ENCODE assay signal across 8 cellular contexts in genomic region chr15:40323239-40323952, GRCh38. TPM values are rescaled to one million over a fixed set of nuclear protein-coding genes. Genes with fewer than 3 reads are reported as not detected.
A peak's percentile ranks its signal among the peaks of the same experiment; 100 is the strongest.
DNase-seq lines count a peak whose midpoint lies in the region; ATAC-seq and TF ChIP-seq lines count a peak whose summit lies in the region.

INAFM2 (plus strand) TSS chr15:40323692; CDS start chr15:40324056, 364 bp downstream.

- no peaks in the 10 kb centered on the region for H3K27me3 ChIP-seq in smooth muscle cell (ENCODE audit: low read depth)

- H3K36me3 ChIP-seq in smooth muscle cell (ENCODE audit: low read depth) = no peaks in the 10 kb centered on the region

- no peaks in the 10 kb centered on the region for H3K9me3 ChIP-seq in smooth muscle cell (replicated peaks; ENCODE audit: low read depth)

- 3% methylated on average over 48 of the region's 103 CpGs for WGBS in smooth muscle cell (ENCODE audit: low lambda C conversion rate)

- ATAC-seq in GM18868 (IDR thresholded peaks at IDR 0.05; ENCODE audit: unreplicated experiment) (peak; percentile 92), HG03108 (IDR thresholded peaks at IDR 0.05; ENCODE audit: unreplicated experiment) (peak; percentile 81)

- in situ Hi-C loops in T47D (cut with HindIII; ENCODE audit: low pct_unique_long_range_greater_than_20kb, low sequenced_read_pairs) = no loop called here

- CTCF ChIA-PET in AG04449 (lab: Yijun Ruan, JAX) = interaction anchor here (0.8 to 24.3 kb wide), 16 partner anchors 9 to 276 kb away, joined by 3 to 500 read pairs (median 6); partner anchors contain the start of genes ANKRD63, CCDC9B, DISP2 and KNSTRN

- H3K27ac ChIP-seq in VCaP (peak within 1 kb of the TSS; percentile 80), smooth muscle cell (ENCODE audit: low read depth) (no peak within 1 kb of the TSS)

- H2AFZ ChIP-seq in smooth muscle cell (ENCODE audit: low read depth) = no peak within 1 kb of the TSS

- DNase-seq in AG04449 (ENCODE audit: low read depth, low spot score) = no peak
- DNase-seq in NCI-H2196 treated with DMSO at 0.1 percent for 48 hours (lab: John Stamatoyannopoulos, UW; ENCODE audit: unreplicated experiment) = peak; percentile 47
- peak; percentile 92 to 93 for DNase-seq in T47D (ENCODE audit: low read depth in 1 of 2, low spot score in 1 of 2)
- peak; percentile 96 for DNase-seq in iPS-NIHi11 (ENCODE audit: low spot score)
- DNase-seq in smooth muscle cell (lab: John Stamatoyannopoulos, UW; ENCODE audit: unreplicated experiment) = peak; percentile 75

- POLR2A ChIA-PET in AG04449 (lab: Yijun Ruan, JAX) = interaction anchor here (0.6 to 1.5 kb wide), 7 partner anchors 11 to 742 kb away, joined by 3 to 13 read pairs (median 4); partner anchors contain the start of genes IVD and THBS1

- H3K4me2 ChIP-seq in smooth muscle cell = peak within 1 kb of the TSS; percentile 94

- H4K20me1 ChIP-seq in smooth muscle cell (ENCODE audit: low read depth) = peaks cover 17% of the 10 kb centered on the region

- TF ChIP-seq CTCF in AG04449 (IDR thresholded peaks at IDR 0.05; ENCODE audit: insufficient read depth, low read length, missing control alignments) (peak; percentile 70), VCaP (conservative IDR thresholded peaks at IDR 0.05) (peak; percentile 54), smooth muscle cell (IDR thresholded peaks at IDR 0.05; ENCODE audit: borderline replicate concordance, insufficient read depth, poor library complexity, severe bottlenecking) (peak; percentile 67)

- peaks cover 40% of the 10 kb centered on the region for H3K4me1 ChIP-seq in smooth muscle cell (ENCODE audit: low read depth)

- H3K9ac ChIP-seq in smooth muscle cell (ENCODE audit: low read depth) = peak within 1 kb of the TSS; percentile 69

- H3F3A ChIP-seq in smooth muscle cell (ENCODE audit: low read depth) = no peaks in the 10 kb centered on the region

- peaks cover 23% of the 10 kb centered on the region for H3K79me2 ChIP-seq in smooth muscle cell (ENCODE audit: low read depth)

- H3K4me3 ChIP-seq in AG04449 (ENCODE audit: low read depth, low read length) (peak within 1 kb of the TSS; percentile 73), smooth muscle cell (peak within 1 kb of the TSS; percentile 66)

RNA-seq across cellular contexts. Expression of gene INAFM2, which starts in this region (rescaled TPM):
- 28.1 and 30.4 TPM in 2 replicates for total RNA-seq in smooth muscle cell
- polyA plus RNA-seq in smooth muscle cell = 23.9 and 48.6 TPM in 2 replicates
